Comparison of ENCODE assay signal across 1 cellular context in the genomic region with DNA sequence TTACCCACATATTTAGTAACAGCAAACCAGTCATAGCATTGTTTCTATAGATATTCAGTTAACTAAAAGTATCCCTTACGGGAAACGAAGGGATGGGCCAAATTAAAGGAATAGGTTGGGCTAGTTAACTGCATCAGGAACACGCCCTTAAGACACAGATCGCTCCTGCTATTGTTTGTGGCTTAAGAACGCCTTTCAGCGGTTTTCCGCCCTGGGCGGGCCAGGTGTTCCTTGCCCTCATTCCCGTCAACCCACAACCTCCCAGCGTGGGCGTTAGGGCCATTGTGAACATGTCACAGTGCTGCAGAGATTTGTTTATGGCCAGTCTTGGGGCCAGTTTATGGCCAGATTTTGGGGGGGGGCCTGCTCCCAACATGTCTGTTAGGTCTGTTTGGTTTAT.
TF ChIP-seq lines count a peak whose summit lies in the region.

No MANE protein-coding gene starts in this region.

TF ChIP-seq in GM23338, 12 proteins besides CTCF, POLR2A, EP300 and RAD21 (continued from another document):
- TF ChIP-seq, protein P1, sequence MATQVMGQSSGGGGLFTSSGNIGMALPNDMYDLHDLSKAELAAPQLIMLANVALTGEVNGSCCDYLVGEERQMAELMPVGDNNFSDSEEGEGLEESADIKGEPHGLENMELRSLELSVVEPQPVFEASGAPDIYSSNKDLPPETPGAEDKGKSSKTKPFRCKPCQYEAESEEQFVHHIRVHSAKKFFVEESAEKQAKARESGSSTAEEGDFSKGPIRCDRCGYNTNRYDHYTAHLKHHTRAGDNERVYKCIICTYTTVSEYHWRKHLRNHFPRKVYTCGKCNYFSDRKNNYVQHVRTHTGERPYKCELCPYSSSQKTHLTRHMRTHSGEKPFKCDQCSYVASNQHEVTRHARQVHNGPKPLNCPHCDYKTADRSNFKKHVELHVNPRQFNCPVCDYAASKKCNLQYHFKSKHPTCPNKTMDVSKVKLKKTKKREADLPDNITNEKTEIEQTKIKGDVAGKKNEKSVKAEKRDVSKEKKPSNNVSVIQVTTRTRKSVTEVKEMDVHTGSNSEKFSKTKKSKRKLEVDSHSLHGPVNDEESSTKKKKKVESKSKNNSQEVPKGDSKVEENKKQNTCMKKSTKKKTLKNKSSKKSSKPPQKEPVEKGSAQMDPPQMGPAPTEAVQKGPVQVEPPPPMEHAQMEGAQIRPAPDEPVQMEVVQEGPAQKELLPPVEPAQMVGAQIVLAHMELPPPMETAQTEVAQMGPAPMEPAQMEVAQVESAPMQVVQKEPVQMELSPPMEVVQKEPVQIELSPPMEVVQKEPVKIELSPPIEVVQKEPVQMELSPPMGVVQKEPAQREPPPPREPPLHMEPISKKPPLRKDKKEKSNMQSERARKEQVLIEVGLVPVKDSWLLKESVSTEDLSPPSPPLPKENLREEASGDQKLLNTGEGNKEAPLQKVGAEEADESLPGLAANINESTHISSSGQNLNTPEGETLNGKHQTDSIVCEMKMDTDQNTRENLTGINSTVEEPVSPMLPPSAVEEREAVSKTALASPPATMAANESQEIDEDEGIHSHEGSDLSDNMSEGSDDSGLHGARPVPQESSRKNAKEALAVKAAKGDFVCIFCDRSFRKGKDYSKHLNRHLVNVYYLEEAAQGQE (IDR thresholded peaks at IDR 0.05; ENCODE audit: unreplicated experiment): no peak
- no peak for TF ChIP-seq CREB1 (CRISPR knock-in tag; IDR thresholded peaks at IDR 0.05; ENCODE audit: low read depth)
- TF ChIP-seq ZNF114 (CRISPR knock-in tag; IDR thresholded peaks at IDR 0.05): no peak
